In the genomic region with DNA sequence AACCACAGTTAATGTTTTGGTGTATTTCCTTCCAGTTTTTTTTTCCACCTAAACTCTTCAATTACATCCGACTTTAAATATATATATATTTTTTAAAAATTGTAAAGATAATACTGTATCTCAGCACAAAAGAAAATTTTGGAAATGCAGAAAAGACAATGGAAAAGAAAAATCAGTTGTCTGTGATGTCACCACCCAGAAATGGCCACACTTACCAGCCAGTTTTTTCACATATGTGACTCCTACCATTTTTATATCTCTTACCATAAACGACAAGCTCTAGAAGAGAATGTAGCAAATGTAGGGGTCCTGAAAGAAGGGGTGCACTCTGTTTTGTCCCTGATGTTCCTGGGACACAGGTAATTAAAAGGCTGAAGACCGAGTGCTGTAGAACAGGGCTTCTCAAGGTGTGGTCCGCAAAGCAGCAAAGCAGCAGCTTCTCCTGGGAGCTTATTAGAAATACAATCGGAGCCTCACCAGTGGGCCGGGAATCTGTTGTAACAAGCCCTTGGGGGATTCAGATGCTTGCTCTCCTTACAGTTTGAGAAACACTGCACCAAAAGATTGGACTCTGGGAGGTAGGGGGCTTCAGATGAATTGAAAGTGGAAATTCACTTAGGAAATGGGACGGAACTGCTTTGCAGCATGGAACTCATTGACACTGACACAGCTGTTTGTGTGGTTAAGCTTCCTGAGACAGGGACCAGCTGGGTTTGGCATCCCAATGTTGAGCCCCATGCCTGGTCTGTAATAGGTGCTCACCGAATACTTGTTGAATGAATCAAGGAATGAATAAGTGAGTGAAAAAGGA, we compare ENCODE assay signal across 13 cellular contexts. TPM values are rescaled to one million over a fixed set of nuclear protein-coding genes. Genes with fewer than 3 reads are reported as not detected.
DNase-seq lines count a peak whose midpoint lies in the region; ATAC-seq and TF ChIP-seq lines count a peak whose summit lies in the region.
"Had no signal": no experiment of that assay in that cellular context is flagged by ENCODE, and none has a peak within 500 bp of the region (broad histone marks: within the 10 kb centered on the region; RNA-seq: fewer than 3 reads in every experiment).

No MANE protein-coding gene starts in this region.

- H3K27me3 ChIP-seq in heart left ventricle (peaks cover 0 to 4% (median 0%) of the 10 kb centered on the region in 9 donors), left ventricle myocardium inferior (ENCODE audit: low read depth) (no peaks in the 10 kb centered on the region), upper lobe of left lung (no peaks in the 10 kb centered on the region)
- H3K27me3 ChIP-seq: vagina had no signal

- TF ChIP-seq EP300 in upper lobe of left lung (IDR thresholded peaks at IDR 0.05), result no peak

- H3K36me3 ChIP-seq in heart left ventricle (no peaks in the 10 kb centered on the region), left ventricle myocardium inferior (no peaks in the 10 kb centered on the region), upper lobe of left lung (no peaks in the 10 kb centered on the region)
- H3K36me3 ChIP-seq: vagina had no signal

- TF ChIP-seq POLR2A in heart left ventricle (IDR thresholded peaks at IDR 0.05), result no peak
- TF ChIP-seq POLR2A in upper lobe of left lung (IDR thresholded peaks at IDR 0.05), result no peak

- WGBS in heart left ventricle, 4 donors, result 47 to 54% (median 50%) methylated on average over 8 of the region's 8 CpGs
- WGBS in upper lobe of left lung, 2 donors, result 54 to 60% methylated on average over 8 of the region's 8 CpGs

- no peak overlapping the region for H3K4me3 ChIP-seq in heart left ventricle
- H3K4me3 ChIP-seq in WI38 (ENCODE audit: low read depth, low read length), result peak overlapping the region; percentile 51
- H3K4me3 ChIP-seq in left ventricle myocardium inferior, result no peak overlapping the region
- H3K4me3 ChIP-seq in upper lobe of left lung, result no peak overlapping the region
- H3K4me3 ChIP-seq: vagina had no signal

- H3K4me1 ChIP-seq in heart left ventricle (peaks cover 0 to 19% (median 11%) of the 10 kb centered on the region in 12 donors), left ventricle myocardium inferior (peaks cover 18% of the 10 kb centered on the region), upper lobe of left lung (peaks cover 0 to 8% (median 4%) of the 10 kb centered on the region in 4 donors)
- H3K4me1 ChIP-seq: vagina had no signal

- H3K9me3 ChIP-seq in heart left ventricle (no peaks in the 10 kb centered on the region), left ventricle myocardium inferior (replicated peaks) (no peaks in the 10 kb centered on the region), upper lobe of left lung (no peaks in the 10 kb centered on the region)
- H3K9me3 ChIP-seq: vagina had no signal

- POLR2A ChIA-PET in HEK293T (lab: Yijun Ruan, JAX), result no interaction called here

- H3K27ac ChIP-seq in heart left ventricle (peak overlapping the region in 11 of 12 donors; percentile 1 to 81 (median 54)), left ventricle myocardium inferior (replicated peaks) (peak overlapping the region; percentile 77), upper lobe of left lung (peak overlapping the region in 3 of 4 donors; percentile 69 to 73 (median 70))
- H3K27ac ChIP-seq: vagina had no signal

- ATAC-seq in heart left ventricle (peak in 1 of 4 donors; percentile 54), upper lobe of left lung (ENCODE audit: low FRiP score in 2 of 2) (no peak)

- TF ChIP-seq CTCF in heart left ventricle (IDR thresholded peaks at IDR 0.05), result no peak
- no peak for TF ChIP-seq CTCF in WI38 (IDR thresholded peaks at IDR 0.05; ENCODE audit: low read depth, low read length)
- TF ChIP-seq CTCF in left ventricle myocardium inferior (IDR thresholded peaks at IDR 0.05; ENCODE audit: borderline replicate concordance), result no peak
- no peak for TF ChIP-seq CTCF in upper lobe of left lung (IDR thresholded peaks at IDR 0.05)

- CTCF ChIA-PET in HEK293T (lab: Yijun Ruan, JAX), result no interaction called here

- intact Hi-C loops in heart left ventricle (cut with DNase I), result no loop called here
- intact Hi-C loops in cardiac septum (cut with DNase I), result no loop called here
- intact Hi-C loops in left ventricle myocardium inferior (cut with micrococcal nuclease), result no loop called here

- peak in 1 of 5 donors; percentile 1 for DNase-seq in heart left ventricle
- DNase-seq in cardiac septum (ENCODE audit: low spot score), result no peak
- no peak for DNase-seq in left ventricle myocardium inferior
- no peak for DNase-seq in upper lobe of left lung
- no peak for DNase-seq in HEK293T (ENCODE audit: extremely low spot score)
- DNase-seq in LoVo (ENCODE audit: low spot score), result no peak
- no peak for DNase-seq in HPDE6-E6E7 (ENCODE audit: extremely low spot score)
- DNase-seq: activated CD4-positive, CD25-positive, alpha-beta regulatory T cell; activated T-cell treated with anti-CD3 and anti-CD28 coated beads, Interleukin-2, amount 50 U/mL, for 1 hour; kidney; NCI-H446 treated with DMSO at 0.1 percent for 48 hours had no signal

TF ChIP-seq in HEK293T, 16 proteins besides CTCF, POLR2A, EP300 and RAD21:
- TF ChIP-seq TARDBP (IDR thresholded peaks at IDR 0.05) (no peak), FOXK2 (IDR thresholded peaks at IDR 0.05) (no peak), PKNOX1 (IDR thresholded peaks at IDR 0.05) (no peak), LEF1 (IDR thresholded peaks at IDR 0.05; ENCODE audit: borderline replicate concordance) (no peak), FOXM1 (IDR thresholded peaks at IDR 0.05; ENCODE audit: borderline replicate concordance) (no peak), SP1 (IDR thresholded peaks at IDR 0.05) (no peak), BHLHE40 (IDR thresholded peaks at IDR 0.05; ENCODE audit: borderline replicate concordance) (no peak), NFRKB (IDR thresholded peaks at IDR 0.05) (no peak), ZNF384 (IDR thresholded peaks at IDR 0.05) (no peak), ARNT (IDR thresholded peaks at IDR 0.05) (no peak), HDGF (IDR thresholded peaks at IDR 0.05; ENCODE audit: borderline replicate concordance) (no peak), L3MBTL2 (conservative IDR thresholded peaks at IDR 0.05) (no peak), SUZ12 (IDR thresholded peaks at IDR 0.05) (no peak), CTBP1 (IDR thresholded peaks at IDR 0.05; ENCODE audit: borderline replicate concordance) (no peak), ELF4 (IDR thresholded peaks at IDR 0.05) (no peak), FOXA1 (IDR thresholded peaks at IDR 0.05) (no peak)

RNA-seq across cellular contexts. Expression of gene ALPL, which starts 44.1 kb away (rescaled TPM):
- 10 to 100 TPM in 7 of 9 donors, 1 to 10 TPM in 2; 6.3 to 45.8 (median 12.3) TPM for total RNA-seq in heart left ventricle
- 10 to 100 TPM in 1 of 2 donors, 1 to 10 TPM in 1; 8.7 to 17.8 TPM for polyA plus RNA-seq in heart left ventricle
- total RNA-seq in cardiac septum, result 20.3 TPM
- total RNA-seq in left ventricle myocardium inferior, result 10.2 TPM
- total RNA-seq in upper lobe of left lung, result 100 to 1,000 TPM in 4 of 6 donors, 10 to 100 TPM in 2; 72.3 to 327 (median 182) TPM
